Comparison of ENCODE assay signal across 20 cellular contexts in genomic region chr6:52410979-52411378, GRCh38. TPM values are rescaled to one million over a fixed set of nuclear protein-coding genes. Genes with fewer than 3 reads are reported as not detected.
A peak's percentile ranks its signal among the peaks of the same experiment; 100 is the strongest.
DNase-seq lines count a peak whose midpoint lies in the region; ATAC-seq and TF ChIP-seq lines count a peak whose summit lies in the region.
"Had no signal": no experiment of that assay in that cellular context is flagged by ENCODE, and none has a peak within 500 bp of the region (broad histone marks: within the 10 kb centered on the region; RNA-seq: fewer than 3 reads in every experiment).

No MANE protein-coding gene starts in this region.

- TF ChIP-seq POLR2A in tibial nerve (IDR thresholded peaks at IDR 0.05): no peak

- H3K36me3 Mint-ChIP-seq in activated naive CD8-positive, alpha-beta T cell: no peaks in the 10 kb centered on the region
- no peaks in the 10 kb centered on the region for H3K36me3 Mint-ChIP-seq in activated naive CD8-positive, alpha-beta T cell treated with anti-CD3 and anti-CD28 coated beads, Interleukin-2, amount 50 U/mL, for 24 hours (ENCODE audit: low read depth)
- H3K36me3 Mint-ChIP-seq: IgD-negative memory B cell had no signal

- in situ Hi-C loops in brain microvascular endothelial cell (cut with HindIII; ENCODE audit: low pct_ligation_motif_present, low sequenced_read_pairs): loop anchor here (25.0 kb wide), 1 partner anchor 251 kb away; the partner anchor contains the start of gene TMEM14A

- H3K9me3 ChIP-seq in mucosa of descending colon (no peaks in the 10 kb centered on the region), tibial nerve (no peaks in the 10 kb centered on the region)
- H3K9me3 ChIP-seq: BLaER1, Peyer's patch had no signal

- H3K4me1 Mint-ChIP-seq in activated naive CD8-positive, alpha-beta T cell (ENCODE audit: low read depth): peaks cover 36% of the 10 kb centered on the region
- peaks cover 22% of the 10 kb centered on the region for H3K4me1 Mint-ChIP-seq in activated naive CD8-positive, alpha-beta T cell treated with anti-CD3 and anti-CD28 coated beads, Interleukin-2, amount 50 U/mL, for 24 hours

- H3K27ac ChIP-seq in brain microvascular endothelial cell (no peak overlapping the region), tibial nerve (peak overlapping the region in 1 of 4 donors; percentile 60)
- H3K27ac ChIP-seq: 22Rv1, BLaER1, Peyer's patch had no signal

- no peaks in the 10 kb centered on the region for H3K9me3 Mint-ChIP-seq in activated naive CD8-positive, alpha-beta T cell (ENCODE audit: low read depth)
- H3K9me3 Mint-ChIP-seq in activated naive CD8-positive, alpha-beta T cell treated with anti-CD3 and anti-CD28 coated beads, Interleukin-2, amount 50 U/mL, for 24 hours: no peaks in the 10 kb centered on the region
- H3K9me3 Mint-ChIP-seq: IgD-negative memory B cell had no signal

- peak overlapping the region; percentile 75 for H3K27ac Mint-ChIP-seq in activated naive CD8-positive, alpha-beta T cell
- no peak overlapping the region for H3K27ac Mint-ChIP-seq in activated naive CD8-positive, alpha-beta T cell treated with anti-CD3 and anti-CD28 coated beads, Interleukin-2, amount 50 U/mL, for 24 hours
- H3K27ac Mint-ChIP-seq: IgD-negative memory B cell had no signal

- H3K36me3 ChIP-seq in brain microvascular endothelial cell (replicated peaks) (no peaks in the 10 kb centered on the region), mucosa of descending colon (ENCODE audit: low read depth) (no peaks in the 10 kb centered on the region), tibial nerve (no peaks in the 10 kb centered on the region)
- H3K36me3 ChIP-seq: BLaER1 had no signal

- H3K27me3 ChIP-seq in brain microvascular endothelial cell (replicated peaks): no peaks in the 10 kb centered on the region
- no peaks in the 10 kb centered on the region for H3K27me3 ChIP-seq in tibial nerve
- H3K27me3 ChIP-seq: BLaER1, Peyer's patch had no signal

- H3K4me3 ChIP-seq in brain microvascular endothelial cell (ENCODE audit: low read depth, low read length) (no peak overlapping the region), mucosa of descending colon (no peak overlapping the region), tibial nerve (no peak overlapping the region)
- H3K4me3 ChIP-seq: BLaER1, Peyer's patch had no signal

- intact Hi-C loops in mucosa of descending colon (cut with DNase I, micrococcal nuclease): loop anchor here in 1 of 2 donors (10.0 kb wide), 1 partner anchor 164 kb away; the partner anchor contains the start of gene TRAM2

- no peak overlapping the region for H3K4me3 Mint-ChIP-seq in activated naive CD8-positive, alpha-beta T cell
- H3K4me3 Mint-ChIP-seq in activated naive CD8-positive, alpha-beta T cell treated with anti-CD3 and anti-CD28 coated beads, Interleukin-2, amount 50 U/mL, for 24 hours: no peak overlapping the region
- H3K4me3 Mint-ChIP-seq: IgD-negative memory B cell had no signal

- no peak for TF ChIP-seq CTCF in brain microvascular endothelial cell (IDR thresholded peaks at IDR 0.05; ENCODE audit: low read depth, low read length, missing control alignments)
- TF ChIP-seq CTCF in mucosa of descending colon (IDR thresholded peaks at IDR 0.05): no peak
- TF ChIP-seq CTCF in tibial nerve (IDR thresholded peaks at IDR 0.05): no peak

- no peak for ATAC-seq in activated naive CD8-positive, alpha-beta T cell treated with anti-CD3 and anti-CD28 coated beads, Interleukin-2, amount 50 U/mL, for 24 hours
- ATAC-seq in mucosa of descending colon: peak; percentile 12
- no peak for ATAC-seq in GM18873 (IDR thresholded peaks at IDR 0.05; ENCODE audit: low FRiP score, unreplicated experiment)
- no peak for ATAC-seq in GM18520 (IDR thresholded peaks at IDR 0.05; ENCODE audit: unreplicated experiment)
- ATAC-seq: Right ventricle myocardium inferior had no signal

- no peaks in the 10 kb centered on the region for H3K27me3 Mint-ChIP-seq in activated naive CD8-positive, alpha-beta T cell
- H3K27me3 Mint-ChIP-seq in activated naive CD8-positive, alpha-beta T cell treated with anti-CD3 and anti-CD28 coated beads, Interleukin-2, amount 50 U/mL, for 24 hours: no peaks in the 10 kb centered on the region
- H3K27me3 Mint-ChIP-seq: IgD-negative memory B cell had no signal

- H3K4me1 ChIP-seq in mucosa of descending colon (ENCODE audit: low read depth): no peaks in the 10 kb centered on the region
- peaks cover 0 to 27% (median 16%) of the 10 kb centered on the region in 4 donors for H3K4me1 ChIP-seq in tibial nerve

- no peak for DNase-seq in activated naive CD8-positive, alpha-beta T cell treated with anti-CD3 and anti-CD28 coated beads, Interleukin-2, amount 50 U/mL, for 24 hours
- DNase-seq in brain microvascular endothelial cell (peak; percentile 16), mucosa of descending colon (no peak), DMS79 (lab: John Stamatoyannopoulos, UW) (no peak), tibial nerve (ENCODE audit: low spot score in 2 of 2) (no peak)
- DNase-seq: DMS 273 treated with DMSO at 0.1 percent for 48 hours, Kasumi-1, NCI-H1105, NCI-H1694 treated with DMSO at 0.1 percent for 48 hours, NCI-H2107, NCI-H226, NCI-H524 treated with DMSO at 0.1 percent for 48 hours, Peyer's patch had no signal

- TF ChIP-seq EP300 in tibial nerve (IDR thresholded peaks at IDR 0.05): no peak

RNA-seq across cellular contexts. Expression of gene EFHC1, which starts 9.2 kb away (rescaled TPM):
- total RNA-seq in mucosa of descending colon (10 to 100 TPM; 10.8 to 22.2 (median 20.5) TPM), tibial nerve (10 to 100 TPM; 30.6 to 45.6 (median 37.7) TPM)

RNA-seq across cellular contexts. Expression of gene PAQR8, which starts 49.0 kb away (rescaled TPM):
- total RNA-seq in mucosa of descending colon: 100 to 1,000 TPM in 1 of 3 donors, 10 to 100 TPM in 2; 70.6 to 184 (median 81.4) TPM
- 10 to 100 TPM; 12.6 to 33.2 (median 22.3) TPM for total RNA-seq in tibial nerve
